Comparison of ENCODE assay signal across 25 cellular contexts in the genomic region with DNA sequence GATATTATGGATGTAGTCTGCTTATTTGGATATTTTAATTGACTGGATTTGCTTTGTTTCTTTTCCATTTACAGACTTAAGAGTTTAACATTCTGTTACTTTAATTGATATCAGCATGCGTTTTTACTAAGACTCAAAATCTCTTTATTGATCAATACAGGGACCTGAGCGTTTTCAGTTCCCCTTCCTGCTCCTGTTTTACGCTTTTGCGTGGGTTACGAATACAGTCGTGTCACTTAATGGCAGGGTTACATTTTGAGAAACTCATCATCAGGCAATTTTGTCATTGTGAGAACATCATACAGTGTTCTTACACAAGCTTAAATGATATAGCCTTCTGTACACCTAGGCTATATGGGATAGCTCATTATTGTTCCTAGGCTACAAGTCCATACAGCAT.
"Had no signal": no experiment of that assay in that cellular context is flagged by ENCODE, and none has a peak within 500 bp of the region (broad histone marks: within the 10 kb centered on the region; RNA-seq: fewer than 3 reads in every experiment).

No MANE protein-coding gene starts in this region.

- H3K9me3 Mint-ChIP-seq: activated naive CD4-positive, alpha-beta T cell treated with anti-CD3 and anti-CD28 coated beads, Interleukin-2, amount 50 U/mL, for 72 hours; activated T-cell treated with anti-CD3 and anti-CD28 coated beads, Interleukin-2, amount 50 U/mL, for 24 hours; activated T-helper 17 cell treated with anti-CD3 and anti-CD28 coated beads, Interleukin-2, amount 50 U/mL, for 72 hours; brain; dendritic cell treated with granulocyte-macrophage colony-stimulating factor and Interleukin-4, amounts not matched to agents 40 ng/mL and 50 ng/mL, for 4 days; mesothelial cell of epicardium; naive thymus-derived CD8-positive, alpha-beta T cell; neural progenitor cell had no signal

- H3K36me3 Mint-ChIP-seq: activated naive CD4-positive, alpha-beta T cell treated with anti-CD3 and anti-CD28 coated beads, Interleukin-2, amount 50 U/mL, for 72 hours; naive thymus-derived CD8-positive, alpha-beta T cell had no signal

- DNase-seq: activated CD4-positive, alpha-beta T cell treated with anti-CD3 and anti-CD28 coated beads, Interleukin-2, amount 50 U/mL, for 4 hours; activated CD8-positive, alpha-beta memory T cell treated with anti-CD3 and anti-CD28 coated beads for 24 hours; activated CD8-positive, alpha-beta memory T cell treated with anti-CD3 and anti-CD28 coated beads, Interleukin-2, amount 50 U/mL, for 4 hours; activated T-cell treated with anti-CD3 and anti-CD28 coated beads, Interleukin-2, amount 50 U/mL, for 24 hours; aorta; effector CD4-positive, alpha-beta T cell; erythroblast; foreskin keratinocyte; hippocampal formation; kidney glomerular epithelial cell; left lung; naive thymus-derived CD8-positive, alpha-beta T cell; posterior cingulate gyrus; small intestine; stimulated activated CD4-positive, alpha-beta T cell treated with anti-CD3 and anti-CD28 coated beads, Interleukin-2, amount 100 ng/mL, for 48 hours; stimulated activated CD8-positive, alpha-beta memory T cell treated with anti-CD3 and anti-CD28 coated beads, Interleukin-4, amount 100 ng/mL, for 48 hours; stimulated activated naive CD4-positive, alpha-beta T cell treated with Interleukin-2 at 50 U/mL for 16 hours; upper lobe of left lung had no signal

- H3K27me3 Mint-ChIP-seq: activated T-cell treated with anti-CD3 and anti-CD28 coated beads, Interleukin-2, amount 50 U/mL, for 24 hours; activated T-helper 17 cell treated with anti-CD3 and anti-CD28 coated beads, Interleukin-2, amount 50 U/mL, for 72 hours; brain; dendritic cell treated with granulocyte-macrophage colony-stimulating factor and Interleukin-4, amounts not matched to agents 40 ng/mL and 50 ng/mL, for 4 days; naive thymus-derived CD8-positive, alpha-beta T cell had no signal

- H3K4me1 Mint-ChIP-seq: activated T-helper 17 cell treated with anti-CD3 and anti-CD28 coated beads, Interleukin-2, amount 50 U/mL, for 72 hours; mesothelial cell of epicardium; naive thymus-derived CD8-positive, alpha-beta T cell; neural progenitor cell had no signal

- ATAC-seq: activated naive CD4-positive, alpha-beta T cell treated with anti-CD3 and anti-CD28 coated beads, Interleukin-2, amount 50 U/mL, for 72 hours; activated T-helper 17 cell treated with anti-CD3 and anti-CD28 coated beads, Interleukin-2, amount 50 U/mL, for 72 hours; foreskin keratinocyte; left lung; naive thymus-derived CD8-positive, alpha-beta T cell; sciatic nerve had no signal

- H3K4me3 Mint-ChIP-seq: activated T-cell treated with anti-CD3 and anti-CD28 coated beads, Interleukin-2, amount 50 U/mL, for 24 hours; activated T-helper 17 cell treated with anti-CD3 and anti-CD28 coated beads, Interleukin-2, amount 50 U/mL, for 72 hours; brain; dendritic cell treated with granulocyte-macrophage colony-stimulating factor and Interleukin-4, amounts not matched to agents 40 ng/mL and 50 ng/mL, for 4 days; mesothelial cell of epicardium; naive thymus-derived CD8-positive, alpha-beta T cell; neural progenitor cell had no signal

- H3K27ac Mint-ChIP-seq: activated naive CD4-positive, alpha-beta T cell treated with anti-CD3 and anti-CD28 coated beads, Interleukin-2, amount 50 U/mL, for 72 hours; activated T-cell treated with anti-CD3 and anti-CD28 coated beads, Interleukin-2, amount 50 U/mL, for 24 hours; activated T-helper 17 cell treated with anti-CD3 and anti-CD28 coated beads, Interleukin-2, amount 50 U/mL, for 72 hours; brain; dendritic cell treated with granulocyte-macrophage colony-stimulating factor and Interleukin-4, amounts not matched to agents 40 ng/mL and 50 ng/mL, for 4 days; mesothelial cell of epicardium; naive thymus-derived CD8-positive, alpha-beta T cell; neural progenitor cell had no signal
